26 cellular contexts compared by ENCODE assay signal in the genomic region with DNA sequence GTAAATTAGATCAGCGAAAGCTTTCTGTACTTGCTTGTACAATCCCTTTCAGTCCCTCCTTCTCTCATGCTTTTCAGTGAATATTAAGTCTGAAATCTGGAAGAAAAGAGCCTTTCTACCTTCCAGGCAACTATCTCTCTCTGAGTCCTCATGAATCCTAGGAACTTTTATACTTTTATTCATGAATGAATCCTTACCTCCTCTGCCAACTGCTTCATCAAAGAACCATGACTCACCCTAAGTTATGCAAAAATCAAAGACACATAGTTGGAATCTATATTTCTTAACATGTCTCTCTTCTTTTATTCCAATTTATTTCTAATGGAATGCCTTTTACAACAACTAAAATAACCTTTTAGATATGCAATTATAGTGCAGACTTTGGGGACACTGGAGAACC.
"Had no signal": no experiment of that assay in that cellular context is flagged by ENCODE, and none has a peak within 500 bp of the region (broad histone marks: within the 10 kb centered on the region; RNA-seq: fewer than 3 reads in every experiment).

No MANE protein-coding gene starts in this region.

- H3K36me3 Mint-ChIP-seq: activated naive CD8-positive, alpha-beta T cell treated with anti-CD3 and anti-CD28 coated beads, Interleukin-2, amount 10 ng/mL, durations not matched to agents 7 days and 5 days; naive thymus-derived CD4-positive, alpha-beta T cell; neural progenitor cell had no signal

- H3K4me2 ChIP-seq: neural progenitor cell had no signal

- FAIRE-seq: colon had no signal

- H2AFZ ChIP-seq: neural progenitor cell had no signal

- H3K9me3 ChIP-seq: testis, vagina had no signal

- H3K4me1 ChIP-seq: heart right ventricle, left lung, neural progenitor cell, spleen, testis, vagina had no signal

- DNase-seq: activated CD4-positive, alpha-beta memory T cell treated with anti-CD3 and anti-CD28 coated beads, Interleukin-2, amount 10 ng/mL, durations not matched to agents 7 days and 5 days; activated CD4-positive, alpha-beta T cell treated with anti-CD3 and anti-CD28 coated beads for 48 hours; activated CD4-positive, CD25-positive, alpha-beta regulatory T cell; activated effector memory CD4-positive, alpha-beta T cell treated with Interleukin-2 at 50 U/mL for 16 hours; activated naive CD4-positive, alpha-beta T cell treated with anti-CD3 and anti-CD28 coated beads for 36 hours; activated naive CD8-positive, alpha-beta T cell treated with anti-CD3 and anti-CD28 coated beads, Interleukin-2, amount 10 ng/mL, durations not matched to agents 7 days and 5 days; activated T-cell treated with anti-CD3 and anti-CD28 coated beads, Interleukin-2, amount 50 U/mL, for 72 hours; amygdala; brain microvascular endothelial cell; central memory CD4-positive, alpha-beta T cell; effector memory CD4-positive, alpha-beta T cell; foreskin fibroblast; heart right ventricle; left lung; naive thymus-derived CD4-positive, alpha-beta T cell; retina; spleen; stimulated activated CD4-positive, alpha-beta T cell treated with anti-CD3 and anti-CD28 coated beads, Interleukin-4, amount 100 ng/mL, for 1 hour; stimulated activated naive CD4-positive, alpha-beta T cell; T-helper 17 cell; testis had no signal

- H3K27ac ChIP-seq: brain microvascular endothelial cell, heart right ventricle, left lung, neural progenitor cell, spleen, testis, vagina had no signal

- H3K9ac ChIP-seq: neural progenitor cell had no signal

- H3K4me3 ChIP-seq: heart right ventricle, left lung, lung, neural progenitor cell, spleen, testis, vagina had no signal

- H3K9me3 Mint-ChIP-seq: activated CD4-positive, alpha-beta memory T cell treated with anti-CD3 and anti-CD28 coated beads, Interleukin-2, amount 10 ng/mL, durations not matched to agents 7 days and 5 days had no signal

- H3K27me3 ChIP-seq: brain microvascular endothelial cell, heart right ventricle, left lung, neural progenitor cell, testis, vagina had no signal

- H3K36me3 ChIP-seq: brain microvascular endothelial cell, heart right ventricle, left lung, neural progenitor cell, spleen, vagina had no signal

- H3K27ac Mint-ChIP-seq: activated CD4-positive, alpha-beta memory T cell treated with anti-CD3 and anti-CD28 coated beads, Interleukin-2, amount 10 ng/mL, durations not matched to agents 7 days and 5 days; activated naive CD4-positive, alpha-beta T cell treated with anti-CD3 and anti-CD28 coated beads for 36 hours; activated naive CD8-positive, alpha-beta T cell treated with anti-CD3 and anti-CD28 coated beads, Interleukin-2, amount 10 ng/mL, durations not matched to agents 7 days and 5 days; activated T-cell treated with anti-CD3 and anti-CD28 coated beads, Interleukin-2, amount 50 U/mL, for 72 hours; naive thymus-derived CD4-positive, alpha-beta T cell; neural progenitor cell; T-helper 17 cell; type B pancreatic cell had no signal

- H3K4me3 Mint-ChIP-seq: activated CD4-positive, alpha-beta memory T cell treated with anti-CD3 and anti-CD28 coated beads, Interleukin-2, amount 10 ng/mL, durations not matched to agents 7 days and 5 days; activated naive CD4-positive, alpha-beta T cell treated with anti-CD3 and anti-CD28 coated beads for 36 hours; activated naive CD8-positive, alpha-beta T cell treated with anti-CD3 and anti-CD28 coated beads, Interleukin-2, amount 10 ng/mL, durations not matched to agents 7 days and 5 days; activated T-cell treated with anti-CD3 and anti-CD28 coated beads, Interleukin-2, amount 50 U/mL, for 72 hours; naive thymus-derived CD4-positive, alpha-beta T cell; neural progenitor cell; T-helper 17 cell; type B pancreatic cell had no signal

- H3K4me1 Mint-ChIP-seq: activated CD4-positive, alpha-beta memory T cell treated with anti-CD3 and anti-CD28 coated beads, Interleukin-2, amount 10 ng/mL, durations not matched to agents 7 days and 5 days; activated naive CD8-positive, alpha-beta T cell treated with anti-CD3 and anti-CD28 coated beads, Interleukin-2, amount 10 ng/mL, durations not matched to agents 7 days and 5 days; naive thymus-derived CD4-positive, alpha-beta T cell; neural progenitor cell; T-helper 17 cell had no signal

- ATAC-seq: activated T-cell treated with anti-CD3 and anti-CD28 coated beads, Interleukin-2, amount 50 U/mL, for 72 hours; heart right ventricle; left lung; naive thymus-derived CD4-positive, alpha-beta T cell; T-helper 17 cell had no signal
